Comparison of ENCODE assay signal across 1 cellular context in the genomic region with DNA sequence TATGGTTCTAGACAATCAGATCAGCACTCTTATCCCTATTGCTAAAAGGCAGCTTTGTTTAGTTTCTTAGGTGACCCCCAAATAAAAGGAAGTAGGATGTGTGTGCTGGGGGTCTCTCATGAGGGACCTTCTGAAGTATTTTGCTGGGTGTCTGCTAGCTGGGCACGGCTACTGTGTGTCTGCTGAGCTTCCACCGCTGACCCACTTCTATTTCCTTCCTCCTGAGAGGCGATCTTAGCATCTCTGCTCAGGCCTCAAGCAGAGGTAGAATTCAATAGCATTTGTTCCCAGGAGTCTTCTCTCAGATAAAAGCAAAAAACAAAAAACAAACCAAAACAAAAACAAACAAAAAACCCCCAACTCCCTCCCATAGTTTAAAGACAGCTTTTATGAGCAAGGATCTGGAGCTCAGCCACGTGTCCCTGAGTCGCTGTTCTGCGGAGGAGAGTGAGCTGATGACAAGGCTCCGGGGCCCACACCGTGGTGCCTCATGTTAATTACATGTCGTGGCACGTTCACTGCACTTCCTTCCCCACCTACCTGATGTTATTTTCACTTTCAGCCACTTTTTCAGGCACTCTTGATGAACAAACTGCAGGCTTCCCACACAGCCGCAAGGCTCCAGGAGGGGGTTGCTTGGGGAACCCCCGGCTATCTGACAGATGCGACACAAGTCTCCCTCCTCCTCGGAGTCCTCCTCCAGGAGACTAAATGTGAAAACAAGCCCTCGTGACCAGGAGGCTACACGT.
TF ChIP-seq lines count a peak whose summit lies in the region.

No MANE protein-coding gene starts in this region.

TF ChIP-seq in GM12878, 131 proteins besides CTCF, POLR2A, EP300 and RAD21 (continued from another document and continues in another):
- TF ChIP-seq, protein P1, sequence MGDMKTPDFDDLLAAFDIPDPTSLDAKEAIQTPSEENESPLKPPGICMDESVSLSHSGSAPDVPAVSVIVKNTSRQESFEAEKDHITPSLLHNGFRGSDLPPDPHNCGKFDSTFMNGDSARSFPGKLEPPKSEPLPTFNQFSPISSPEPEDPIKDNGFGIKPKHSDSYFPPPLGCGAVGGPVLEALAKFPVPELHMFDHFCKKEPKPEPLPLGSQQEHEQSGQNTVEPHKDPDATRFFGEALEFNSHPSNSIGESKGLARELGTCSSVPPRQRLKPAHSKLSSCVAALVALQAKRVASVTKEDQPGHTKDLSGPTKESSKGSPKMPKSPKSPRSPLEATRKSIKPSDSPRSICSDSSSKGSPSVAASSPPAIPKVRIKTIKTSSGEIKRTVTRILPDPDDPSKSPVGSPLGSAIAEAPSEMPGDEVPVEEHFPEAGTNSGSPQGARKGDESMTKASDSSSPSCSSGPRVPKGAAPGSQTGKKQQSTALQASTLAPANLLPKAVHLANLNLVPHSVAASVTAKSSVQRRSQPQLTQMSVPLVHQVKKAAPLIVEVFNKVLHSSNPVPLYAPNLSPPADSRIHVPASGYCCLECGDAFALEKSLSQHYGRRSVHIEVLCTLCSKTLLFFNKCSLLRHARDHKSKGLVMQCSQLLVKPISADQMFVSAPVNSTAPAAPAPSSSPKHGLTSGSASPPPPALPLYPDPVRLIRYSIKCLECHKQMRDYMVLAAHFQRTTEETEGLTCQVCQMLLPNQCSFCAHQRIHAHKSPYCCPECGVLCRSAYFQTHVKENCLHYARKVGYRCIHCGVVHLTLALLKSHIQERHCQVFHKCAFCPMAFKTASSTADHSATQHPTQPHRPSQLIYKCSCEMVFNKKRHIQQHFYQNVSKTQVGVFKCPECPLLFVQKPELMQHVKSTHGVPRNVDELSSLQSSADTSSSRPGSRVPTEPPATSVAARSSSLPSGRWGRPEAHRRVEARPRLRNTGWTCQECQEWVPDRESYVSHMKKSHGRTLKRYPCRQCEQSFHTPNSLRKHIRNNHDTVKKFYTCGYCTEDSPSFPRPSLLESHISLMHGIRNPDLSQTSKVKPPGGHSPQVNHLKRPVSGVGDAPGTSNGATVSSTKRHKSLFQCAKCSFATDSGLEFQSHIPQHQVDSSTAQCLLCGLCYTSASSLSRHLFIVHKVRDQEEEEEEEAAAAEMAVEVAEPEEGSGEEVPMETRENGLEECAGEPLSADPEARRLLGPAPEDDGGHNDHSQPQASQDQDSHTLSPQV (IDR thresholded peaks at IDR 0.05): no peak
- no peak for TF ChIP-seq HSF1 (IDR thresholded peaks at IDR 0.05; ENCODE audit: low read depth, low read length)
- TF ChIP-seq ZNF687 (IDR thresholded peaks at IDR 0.05): no peak
- TF ChIP-seq HDAC2 (IDR thresholded peaks at IDR 0.05): no peak
- TF ChIP-seq ZNF217 (IDR thresholded peaks at IDR 0.05): no peak
- no peak for TF ChIP-seq NR2C2 (IDR thresholded peaks at IDR 0.05; ENCODE audit: borderline replicate concordance, control insufficient read depth, insufficient read length, low read depth)
- TF ChIP-seq CBX5 (IDR thresholded peaks at IDR 0.05; ENCODE audit: low read depth): peak; percentile 73; the same call in 1 of the 2 replicates
- TF ChIP-seq POLR2AphosphoS2 (IDR thresholded peaks at IDR 0.05; ENCODE audit: low read depth, low read length): no peak
- TF ChIP-seq EGR1 (IDR thresholded peaks at IDR 0.05; ENCODE audit: borderline replicate concordance in 1 of 2, low read depth in 2 of 2, low read length in 2 of 2): peak in 1 of 2 experiments; percentile 76; a peak in 2 of 3 replicates
- TF ChIP-seq USF1 (IDR thresholded peaks at IDR 0.05; ENCODE audit: borderline replicate concordance, extremely low read length, insufficient read depth, low read depth, low read length): peak; percentile 48
- TF ChIP-seq RCOR1 (conservative IDR thresholded peaks at IDR 0.05; ENCODE audit: low read depth, low read length): no peak
- TF ChIP-seq EED (IDR thresholded peaks at IDR 0.05; ENCODE audit: low read depth): peak; percentile 95
- no peak for TF ChIP-seq PAX8 (IDR thresholded peaks at IDR 0.05)
- peak; percentile 75 for TF ChIP-seq CREB1 (IDR thresholded peaks at IDR 0.05; ENCODE audit: low read depth)
- peak; percentile 87; the same call in 1 of the 2 replicates for TF ChIP-seq TCF3 (IDR thresholded peaks at IDR 0.05; ENCODE audit: borderline replicate concordance, insufficient read depth, low read depth, low read length)
- TF ChIP-seq BCL11A (IDR thresholded peaks at IDR 0.05; ENCODE audit: low read depth, low read length): peak; percentile 83
- TF ChIP-seq KLF5 (IDR thresholded peaks at IDR 0.05; ENCODE audit: partially characterized antibody): peak; percentile 48
- TF ChIP-seq JUND (IDR thresholded peaks at IDR 0.05; ENCODE audit: low read depth, low read length): no peak
- TF ChIP-seq TAF1 (IDR thresholded peaks at IDR 0.05; ENCODE audit: borderline replicate concordance, low read depth, low read length): no peak
- TF ChIP-seq ATF2 (IDR thresholded peaks at IDR 0.05; ENCODE audit: low read length): peak; percentile 83
- TF ChIP-seq POU2F2 (IDR thresholded peaks at IDR 0.05; ENCODE audit: borderline replicate concordance, low read depth, low read length): peak; percentile 72; the same call in 2 of the 3 replicates
- TF ChIP-seq, protein P2, sequence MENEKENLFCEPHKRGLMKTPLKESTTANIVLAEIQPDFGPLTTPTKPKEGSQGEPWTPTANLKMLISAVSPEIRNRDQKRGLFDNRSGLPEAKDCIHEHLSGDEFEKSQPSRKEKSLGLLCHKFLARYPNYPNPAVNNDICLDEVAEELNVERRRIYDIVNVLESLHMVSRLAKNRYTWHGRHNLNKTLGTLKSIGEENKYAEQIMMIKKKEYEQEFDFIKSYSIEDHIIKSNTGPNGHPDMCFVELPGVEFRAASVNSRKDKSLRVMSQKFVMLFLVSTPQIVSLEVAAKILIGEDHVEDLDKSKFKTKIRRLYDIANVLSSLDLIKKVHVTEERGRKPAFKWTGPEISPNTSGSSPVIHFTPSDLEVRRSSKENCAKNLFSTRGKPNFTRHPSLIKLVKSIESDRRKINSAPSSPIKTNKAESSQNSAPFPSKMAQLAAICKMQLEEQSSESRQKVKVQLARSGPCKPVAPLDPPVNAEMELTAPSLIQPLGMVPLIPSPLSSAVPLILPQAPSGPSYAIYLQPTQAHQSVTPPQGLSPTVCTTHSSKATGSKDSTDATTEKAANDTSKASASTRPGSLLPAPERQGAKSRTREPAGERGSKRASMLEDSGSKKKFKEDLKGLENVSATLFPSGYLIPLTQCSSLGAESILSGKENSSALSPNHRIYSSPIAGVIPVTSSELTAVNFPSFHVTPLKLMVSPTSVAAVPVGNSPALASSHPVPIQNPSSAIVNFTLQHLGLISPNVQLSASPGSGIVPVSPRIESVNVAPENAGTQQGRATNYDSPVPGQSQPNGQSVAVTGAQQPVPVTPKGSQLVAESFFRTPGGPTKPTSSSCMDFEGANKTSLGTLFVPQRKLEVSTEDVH (IDR thresholded peaks at IDR 0.05; ENCODE audit: low read depth, partially characterized antibody): no peak
- TF ChIP-seq, protein P3, sequence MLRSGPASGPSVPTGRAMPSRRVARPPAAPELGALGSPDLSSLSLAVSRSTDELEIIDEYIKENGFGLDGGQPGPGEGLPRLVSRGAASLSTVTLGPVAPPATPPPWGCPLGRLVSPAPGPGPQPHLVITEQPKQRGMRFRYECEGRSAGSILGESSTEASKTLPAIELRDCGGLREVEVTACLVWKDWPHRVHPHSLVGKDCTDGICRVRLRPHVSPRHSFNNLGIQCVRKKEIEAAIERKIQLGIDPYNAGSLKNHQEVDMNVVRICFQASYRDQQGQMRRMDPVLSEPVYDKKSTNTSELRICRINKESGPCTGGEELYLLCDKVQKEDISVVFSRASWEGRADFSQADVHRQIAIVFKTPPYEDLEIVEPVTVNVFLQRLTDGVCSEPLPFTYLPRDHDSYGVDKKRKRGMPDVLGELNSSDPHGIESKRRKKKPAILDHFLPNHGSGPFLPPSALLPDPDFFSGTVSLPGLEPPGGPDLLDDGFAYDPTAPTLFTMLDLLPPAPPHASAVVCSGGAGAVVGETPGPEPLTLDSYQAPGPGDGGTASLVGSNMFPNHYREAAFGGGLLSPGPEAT (IDR thresholded peaks at IDR 0.05; ENCODE audit: low read depth): peak; percentile 62
- 0 out of 2 replicates have a peak, but pooled peaks have one; percentile 41 for TF ChIP-seq GATAD2B (conservative IDR thresholded peaks at IDR 0.05; ENCODE audit: low read depth)
- no peak for TF ChIP-seq NRF1 (conservative IDR thresholded peaks at IDR 0.05; ENCODE audit: low read depth, low read length)
- TF ChIP-seq SMC3 (IDR thresholded peaks at IDR 0.05; ENCODE audit: borderline replicate concordance, low read length): no peak; the same call in 1 of the 2 replicates
- TF ChIP-seq PAX5 (IDR thresholded peaks at IDR 0.05; ENCODE audit: borderline replicate concordance, low read depth, low read length): peak; percentile 63; the same call in 1 of the 2 replicates
- no peak for TF ChIP-seq STAT1 (conservative IDR thresholded peaks at IDR 0.05)
- 0 out of 4 replicates have a peak, but pooled peaks of 1 of the 2 experiments have one; percentile 1 for TF ChIP-seq SRF (IDR thresholded peaks at IDR 0.05; ENCODE audit: low read depth in 2 of 2, low read length in 2 of 2)
- TF ChIP-seq ZBTB4 (CRISPR knock-in tag; IDR thresholded peaks at IDR 0.05): no peak
- peak; percentile 98 for TF ChIP-seq NFXL1 (IDR thresholded peaks at IDR 0.05; ENCODE audit: borderline replicate concordance)
- no peak for TF ChIP-seq ZNF274 (IDR thresholded peaks at IDR 0.05; ENCODE audit: insufficient read depth, insufficient read length)
- peak; percentile 90 to 92 for TF ChIP-seq IKZF2 (IDR thresholded peaks at IDR 0.05)
- no peak for TF ChIP-seq KAT2A (conservative IDR thresholded peaks at IDR 0.05; ENCODE audit: control insufficient read depth, low read depth, low read length)
